ENCODE assay signal across 1 cellular context in genomic region chr4:137623013-137623412, GRCh38.
TF ChIP-seq lines count a peak whose summit lies in the region.

No MANE protein-coding gene starts in this region.

TF ChIP-seq in HepG2, 621 proteins besides CTCF, POLR2A, EP300 and RAD21 (continued from another document):
- TF ChIP-seq ZNF616 (CRISPR knock-in tag; IDR thresholded peaks at IDR 0.05; ENCODE audit: low read depth) (no peak), SOX13 (IDR thresholded peaks at IDR 0.05) (no peak), SOX13 (CRISPR knock-in tag; conservative IDR thresholded peaks at IDR 0.05 in 1 of 2, IDR thresholded peaks at IDR 0.05 in 1 of 2) (peak in 1 of 2 experiments; percentile 25; a peak in 1 of 4 replicates), IRF9 (CRISPR knock-in tag; IDR thresholded peaks at IDR 0.05; ENCODE audit: borderline replicate concordance) (no peak), ETV6 (CRISPR knock-in tag; conservative IDR thresholded peaks at IDR 0.05) (no peak), SOX6 (IDR thresholded peaks at IDR 0.05) (no peak), SOX6 (CRISPR knock-in tag; IDR thresholded peaks at IDR 0.05) (peak; percentile 15; the same call in 1 of the 2 replicates), FOXA3 (CRISPR knock-in tag; IDR thresholded peaks at IDR 0.05) (0 out of 2 replicates have a peak, but pooled peaks have one; percentile 13), IRF1 (CRISPR knock-in tag; IDR thresholded peaks at IDR 0.05; ENCODE audit: low read depth) (no peak), HNRNPLL (IDR thresholded peaks at IDR 0.05; ENCODE audit: low read depth, low read length, poor library complexity, severe bottlenecking) (no peak), SOX5 (CRISPR knock-in tag; IDR thresholded peaks at IDR 0.05; ENCODE audit: borderline replicate concordance) (peak; percentile 23; the same call in 1 of the 2 replicates), POLR2AphosphoS2 (IDR thresholded peaks at IDR 0.05; ENCODE audit: low read depth, low read length) (no peak)
